9 cellular contexts compared by ENCODE assay signal in genomic region chr1:228488107-228488817, GRCh38. TPM values are rescaled to one million over a fixed set of nuclear protein-coding genes. Genes with fewer than 3 reads are reported as not detected.
DNase-seq lines count a peak whose midpoint lies in the region; ATAC-seq, FAIRE-seq and TF ChIP-seq lines count a peak whose summit lies in the region.
"Had no signal": no experiment of that assay in that cellular context is flagged by ENCODE, and none has a peak within 500 bp of the region (broad histone marks: within the 10 kb centered on the region; RNA-seq: fewer than 3 reads in every experiment).

No MANE protein-coding gene starts in this region.

- H3K4me3 Mint-ChIP-seq in astrocyte (ENCODE audit: unreplicated experiment), result peak overlapping the region; percentile 90

- peaks cover 42% of the 10 kb centered on the region for H3K36me3 ChIP-seq in BLaER1
- peaks cover 7% of the 10 kb centered on the region for H3K36me3 ChIP-seq in astrocyte (ENCODE audit: insufficient read depth, low read length)
- H3K36me3 ChIP-seq in lung (ENCODE audit: control insufficient read depth in 2 of 2, insufficient read depth in 2 of 2, low read length in 2 of 2), result peaks cover 0 to 17% of the 10 kb centered on the region in 2 donors
- peaks cover 0 to 20% of the 10 kb centered on the region in 2 donors for H3K36me3 ChIP-seq in vagina

- H3K27ac Mint-ChIP-seq in astrocyte (ENCODE audit: unreplicated experiment), result peak overlapping the region; percentile 26

- H3K9ac ChIP-seq in BLaER1 (peak overlapping the region; percentile 97), astrocyte (ENCODE audit: low read length) (peak overlapping the region; percentile 86)

- peak overlapping the region; percentile 100 for H3K27ac ChIP-seq in BLaER1
- no peak overlapping the region for H3K27ac ChIP-seq in astrocyte (ENCODE audit: low read depth, low read length)
- no peak overlapping the region for H3K27ac ChIP-seq in lung (ENCODE audit: low read depth in 1 of 2, low read length in 1 of 2)
- peak overlapping the region; percentile 99 for H3K27ac ChIP-seq in vagina

- H2AFZ ChIP-seq in astrocyte (ENCODE audit: low read depth, low read length), result peak overlapping the region; percentile 100

- H3K27me3 ChIP-seq in BLaER1 (no peaks in the 10 kb centered on the region), astrocyte (ENCODE audit: insufficient read depth, low read length) (no peaks in the 10 kb centered on the region), lung (ENCODE audit: control insufficient read depth, insufficient read depth) (no peaks in the 10 kb centered on the region), vagina (no peaks in the 10 kb centered on the region)

- intact Hi-C loops in vagina (cut with DNase I), result loop anchor here (10.0 kb wide), 2 partner anchors 113 to 353 kb away; no protein-coding TSS in a partner anchor

- DNase-seq in astrocyte (ENCODE audit: low read depth) (no peak), lung (ENCODE audit: low spot score) (no peak), vagina (ENCODE audit: extremely low spot score in 2 of 2) (no peak), nucleus accumbens (lab: John Stamatoyannopoulos, UW) (no peak), mucosa of gallbladder (ENCODE audit: low spot score) (no peak)
- DNase-seq in stimulated activated CD4-positive, alpha-beta T cell treated with anti-CD3 and anti-CD28 coated beads, Interleukin-4, amount 100 ng/mL, for 4 hours, result no peak

- no peak for TF ChIP-seq POLR2A in vagina (IDR thresholded peaks at IDR 0.05)

- H3K9me3 ChIP-seq in BLaER1 (no peaks in the 10 kb centered on the region), astrocyte (ENCODE audit: insufficient read depth, low read depth, low read length) (no peaks in the 10 kb centered on the region), lung (ENCODE audit: control insufficient read depth in 2 of 2, insufficient read depth in 1 of 2, low read length in 1 of 2) (no peaks in the 10 kb centered on the region), vagina (no peaks in the 10 kb centered on the region)
- H3K9me3 ChIP-seq: mucosa of descending colon had no signal

- peaks cover 14% of the 10 kb centered on the region for H3K4me1 Mint-ChIP-seq in astrocyte (ENCODE audit: low read depth, unreplicated experiment)

- H3K27me3 Mint-ChIP-seq in astrocyte (ENCODE audit: low read depth, unreplicated experiment), result peaks cover 2% of the 10 kb centered on the region

- peaks cover 17% of the 10 kb centered on the region for H3K36me3 Mint-ChIP-seq in astrocyte (ENCODE audit: low read depth, unreplicated experiment)

- H3K79me2 ChIP-seq in astrocyte (ENCODE audit: insufficient read depth, low read length), result peaks cover 29% of the 10 kb centered on the region

- peak overlapping the region; percentile 97 for H3K4me3 ChIP-seq in BLaER1
- peak overlapping the region; percentile 67 for H3K4me3 ChIP-seq in astrocyte (ENCODE audit: insufficient read depth, low read depth, low read length)
- H3K4me3 ChIP-seq in lung, result peak overlapping the region; percentile 90
- peak overlapping the region; percentile 95 to 98 for H3K4me3 ChIP-seq in vagina

- no peak for FAIRE-seq in astrocyte (lab: Jason Lieb, UNC)

- no peaks in the 10 kb centered on the region for H3K9me3 Mint-ChIP-seq in astrocyte (ENCODE audit: unreplicated experiment)

- no peak for TF ChIP-seq CTCF in astrocyte (IDR thresholded peaks at IDR 0.05; ENCODE audit: insufficient read depth, low read depth, low read length)
- no peak for TF ChIP-seq CTCF in lung (IDR thresholded peaks at IDR 0.05; ENCODE audit: control extremely low read depth, extremely low read depth)
- TF ChIP-seq CTCF in vagina (IDR thresholded peaks at IDR 0.05), result no peak

- H3K4me1 ChIP-seq in BLaER1, result peaks cover 40% of the 10 kb centered on the region
- peaks cover 9% of the 10 kb centered on the region for H3K4me1 ChIP-seq in astrocyte (ENCODE audit: insufficient read depth, low read length)
- peaks cover 5 to 10% of the 10 kb centered on the region in 2 donors for H3K4me1 ChIP-seq in lung (ENCODE audit: control insufficient read depth in 2 of 2, insufficient read depth in 2 of 2, low read length in 2 of 2)
- H3K4me1 ChIP-seq in vagina, result peaks cover 57% of the 10 kb centered on the region

- WGBS in lung, 2 donors, result 39 to 52% methylated on average over 18 of the region's 18 CpGs

- ATAC-seq in HG02981 (IDR thresholded peaks at IDR 0.05; ENCODE audit: unreplicated experiment) (peak; percentile 0), lung (ENCODE audit: insufficient read depth, low FRiP score) (no peak)

- peaks cover 47% of the 10 kb centered on the region for H4K20me1 ChIP-seq in BLaER1
- peaks cover 32% of the 10 kb centered on the region for H4K20me1 ChIP-seq in astrocyte (ENCODE audit: insufficient read depth, low read length)

- peak overlapping the region; percentile 97 for H3K4me2 ChIP-seq in BLaER1
- H3K4me2 ChIP-seq in astrocyte (ENCODE audit: low read length), result peak overlapping the region; percentile 95

RNA-seq across cellular contexts. Expression of gene RNF187, which starts 1.1 kb away (rescaled TPM):
- total RNA-seq in astrocyte (129 and 146 TPM in 2 replicates), lung (100 to 1,000 TPM in 1 of 2 donors, 10 to 100 TPM in 1; 40.7 to 130 TPM), vagina (36.8 TPM), mucosa of gallbladder (122 TPM)
- 10 to 100 TPM; 27.5 to 33.7 TPM for polyA plus RNA-seq in lung

Comparison
In these comparisons a context has a peak if more than half of its experiments do, and no peak if none do; other contexts are left out.
1. H3K27ac ChIP-seq: peak in BLaER1 (single experiment) and vagina (single experiment); none in astrocyte (single experiment) and lung (0 of 2).
2. Peak in every context shown above with its lines, with median percentiles within 50 percentile points of each other: H3K4me3 ChIP-seq.